In the genomic region with DNA sequence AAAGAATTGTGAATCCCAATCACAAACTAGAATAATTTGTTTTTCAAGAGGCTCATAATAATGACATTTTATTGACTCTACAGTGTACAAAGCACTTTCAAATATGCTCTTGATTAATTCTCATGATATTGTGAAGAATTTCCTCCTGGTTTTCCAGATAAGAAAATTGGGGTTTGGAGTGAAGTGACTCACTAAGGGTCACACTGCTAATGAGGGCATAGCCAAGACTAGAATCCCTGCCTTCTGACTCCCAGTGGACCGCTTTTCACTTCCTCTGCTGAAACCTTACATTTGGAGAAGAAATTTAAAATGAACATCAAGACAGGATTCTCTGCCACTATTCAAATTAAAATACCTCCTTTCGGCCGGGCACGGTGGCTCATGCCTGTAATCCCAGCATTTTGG, we compare ENCODE assay signal across 1 cellular context.
A peak's percentile ranks its signal among the peaks of the same experiment; 100 is the strongest.
TF ChIP-seq lines count a peak whose summit lies in the region.

No MANE protein-coding gene starts in this region.

TF ChIP-seq in endothelial cell of umbilical vein, 7 proteins besides CTCF, POLR2A, EP300 and RAD21:
- TF ChIP-seq POLR2AphosphoS5 (IDR thresholded peaks at IDR 0.05; ENCODE audit: insufficient read depth, low read depth, low read length) (peak; percentile 63), GATA2 (IDR thresholded peaks at IDR 0.05; ENCODE audit: insufficient read depth, insufficient read length, low read depth, low read length) (peak; percentile 90), MYC (IDR thresholded peaks at IDR 0.05; ENCODE audit: low read depth, low read length) (no peak), JUN (IDR thresholded peaks at IDR 0.05; ENCODE audit: borderline replicate concordance, insufficient read depth, insufficient read length, low read depth) (peak; percentile 68), MAX (IDR thresholded peaks at IDR 0.05; ENCODE audit: insufficient read depth, insufficient read length) (no peak), FOS (IDR thresholded peaks at IDR 0.05; ENCODE audit: borderline replicate concordance, insufficient read depth, low read length) (peak; percentile 55), EZH2 (IDR thresholded peaks at IDR 0.05; ENCODE audit: borderline replicate concordance, low read depth, low read length, severe bottlenecking) (no peak)
